In genomic region chr1:24009406-24009805, GRCh38 we compare ENCODE assay signal across 17 cellular contexts. TPM values are rescaled to one million over a fixed set of nuclear protein-coding genes. Genes with fewer than 3 reads are reported as not detected.
DNase-seq lines count a peak whose midpoint lies in the region; ATAC-seq and TF ChIP-seq lines count a peak whose summit lies in the region.
"Had no signal": no experiment of that assay in that cellular context is flagged by ENCODE, and none has a peak within 500 bp of the region (broad histone marks: within the 10 kb centered on the region; RNA-seq: fewer than 3 reads in every experiment).

No MANE protein-coding gene starts in this region.

- no peaks in the 10 kb centered on the region for H3K9me2 ChIP-seq in PC-3 (replicated peaks; ENCODE audit: low read length)

- H3K36me3 ChIP-seq in Caco-2 (ENCODE audit: control insufficient read depth, insufficient read depth, low read length) (no peaks in the 10 kb centered on the region), PC-3 (ENCODE audit: low read depth, low read length) (no peaks in the 10 kb centered on the region)

- H3K27me3 ChIP-seq in Caco-2 (replicated peaks; ENCODE audit: control insufficient read depth, insufficient read depth, low read length): no peaks in the 10 kb centered on the region
- no peaks in the 10 kb centered on the region for H3K27me3 ChIP-seq in PC-3 (ENCODE audit: low read length)

- H3K27ac Mint-ChIP-seq in Caco-2 (ENCODE audit: unreplicated experiment) (peak overlapping the region; percentile 50), nephron (peak overlapping the region; percentile 33 to 47 (median 45))
- H3K27ac Mint-ChIP-seq in T-helper 2 cell treated with Interferon-gamma antibody and Interleukin-4, amounts not matched to agents 5 μg/mL and 100 μg/mL, for 36 hours: no peak overlapping the region
- H3K27ac Mint-ChIP-seq: B cell, memory B cell had no signal

- H3K9me3 ChIP-seq in Caco-2: no peaks in the 10 kb centered on the region
- H3K9me3 ChIP-seq in PC-3 (ENCODE audit: low read length): peaks cover 5% of the 10 kb centered on the region

- H3K4me1 Mint-ChIP-seq in Caco-2 (ENCODE audit: low read depth, unreplicated experiment) (peaks cover 9% of the 10 kb centered on the region), nephron (peaks cover 34% of the 10 kb centered on the region)
- H3K4me1 Mint-ChIP-seq in T-helper 2 cell treated with Interferon-gamma antibody and Interleukin-4, amounts not matched to agents 5 μg/mL and 100 μg/mL, for 36 hours (ENCODE audit: low read depth): no peaks in the 10 kb centered on the region
- H3K4me1 Mint-ChIP-seq: B cell had no signal

- H3F3A ChIP-seq in PC-3 (ENCODE audit: low read length, unreplicated experiment): no peaks in the 10 kb centered on the region

- DNase-seq in Caco-2 (peak; percentile 32 to 41), PC-3 (peak; percentile 90), dermis blood vessel endothelial cell (peak; percentile 82), iPS-NIHi7 (ENCODE audit: extremely low spot score) (no peak), NCI-H2171 (lab: John Stamatoyannopoulos, UW) (no peak)
- no peak for DNase-seq in T-helper 2 cell treated with Interferon-gamma antibody and Interleukin-4, amounts not matched to agents 5 μg/mL and 100 μg/mL, for 36 hours (ENCODE audit: low spot score)
- no peak for DNase-seq in activated T-cell treated with anti-CD3 and anti-CD28 coated beads, Interleukin-2, amount 50 U/mL, for 1 hour
- DNase-seq: activated CD4-positive, alpha-beta T cell treated with anti-CD3 and anti-CD28 coated beads for 4 hours; activated effector memory CD4-positive, alpha-beta T cell treated with Interleukin-2 at 50 U/mL for 16 hours; cerebellar nuclear complex; H7; NCI-H524; psoas muscle; stimulated activated CD4-positive, alpha-beta T cell treated with anti-CD3 and anti-CD28 coated beads, Interleukin-4, amount 100 ng/mL, for 4 hours had no signal

- H3K4me2 ChIP-seq in PC-3 (ENCODE audit: low read length): peak overlapping the region; percentile 47

- H2AFZ ChIP-seq in PC-3 (ENCODE audit: low read length): peak overlapping the region; percentile 7; the same call in 1 of the 2 replicates

- TF ChIP-seq CTCF in Caco-2 (IDR thresholded peaks at IDR 0.05; ENCODE audit: insufficient read depth in 1 of 2, low read depth in 1 of 2, low read length in 1 of 2, severe bottlenecking in 1 of 2, unreplicated experiment in 1 of 2) (no peak), PC-3 (conservative IDR thresholded peaks at IDR 0.05; ENCODE audit: low read depth, low read length) (no peak), nephron (IDR thresholded peaks at IDR 0.05; ENCODE audit: unreplicated experiment in 3 of 3) (no peak)

- POLR2A ChIA-PET in Caco-2 (lab: Charles Lee) (no interaction called here), PC-3 (lab: Charles Lee; ENCODE audit: unreplicated experiment) (interaction anchor here (0.5 kb wide), 2 partner anchors 36 to 347 kb away, joined by 4 to 9 read pairs; no protein-coding TSS in a partner anchor)

- H3K79me2 ChIP-seq in PC-3 (ENCODE audit: low read length): no peaks in the 10 kb centered on the region

- ATAC-seq in PC-3: peak; percentile 98

- H4K20me1 ChIP-seq in PC-3 (ENCODE audit: low read length): no peaks in the 10 kb centered on the region

- no peak overlapping the region for H3K9ac ChIP-seq in PC-3 (ENCODE audit: low read length)

- BruUV-seq in Caco-2 (replicated peaks; lab: Mats Ljungman, UMichigan): no TSS peak
- BruUV-seq in PC-3 (replicated peaks; lab: Mats Ljungman, UMichigan): no TSS peak

- CTCF ChIA-PET in Caco-2 (lab: Charles Lee) (interaction anchor here (1.6 kb wide), 1 partner anchor 13 kb away, joined by 5 read pairs; no protein-coding TSS in a partner anchor), PC-3 (lab: Charles Lee) (no interaction called here)

- intact Hi-C loops in Caco-2 (cut with micrococcal nuclease; ENCODE audit: unreplicated experiment) (no loop called here), PC-3 (cut with micrococcal nuclease) (no loop called here)

- H3K9me3 Mint-ChIP-seq in Caco-2 (ENCODE audit: unreplicated experiment): no peaks in the 10 kb centered on the region
- no peaks in the 10 kb centered on the region for H3K9me3 Mint-ChIP-seq in nephron
- no peaks in the 10 kb centered on the region for H3K9me3 Mint-ChIP-seq in T-helper 2 cell treated with Interferon-gamma antibody and Interleukin-4, amounts not matched to agents 5 μg/mL and 100 μg/mL, for 36 hours
- H3K9me3 Mint-ChIP-seq: memory B cell had no signal

- H3K27me3 Mint-ChIP-seq in Caco-2 (ENCODE audit: insufficient read depth, unreplicated experiment) (no peaks in the 10 kb centered on the region), nephron (ENCODE audit: low read depth) (peaks cover 12% of the 10 kb centered on the region)
- H3K27me3 Mint-ChIP-seq in T-helper 2 cell treated with Interferon-gamma antibody and Interleukin-4, amounts not matched to agents 5 μg/mL and 100 μg/mL, for 36 hours (ENCODE audit: low read depth): peaks cover 22% of the 10 kb centered on the region

- peaks cover 24% of the 10 kb centered on the region for H3K4me1 ChIP-seq in Caco-2
- H3K4me1 ChIP-seq in PC-3 (ENCODE audit: insufficient read depth, low read length): peaks cover 16% of the 10 kb centered on the region

- H3K4me3 Mint-ChIP-seq in Caco-2 (ENCODE audit: unreplicated experiment) (no peak overlapping the region), nephron (peak overlapping the region in 2 of 3 experiments; percentile 5 to 10)
- no peak overlapping the region for H3K4me3 Mint-ChIP-seq in T-helper 2 cell treated with Interferon-gamma antibody and Interleukin-4, amounts not matched to agents 5 μg/mL and 100 μg/mL, for 36 hours
- H3K4me3 Mint-ChIP-seq: B cell, memory B cell had no signal

- no peak overlapping the region for H3K4me3 ChIP-seq in Caco-2 (ENCODE audit: low read depth, low read length)
- no peak overlapping the region for H3K4me3 ChIP-seq in PC-3 (ENCODE audit: low read length)
- H3K4me3 ChIP-seq: psoas muscle had no signal

- H3K36me3 Mint-ChIP-seq in Caco-2 (ENCODE audit: insufficient read depth, unreplicated experiment): no peaks in the 10 kb centered on the region
- H3K36me3 Mint-ChIP-seq in nephron (ENCODE audit: low read depth): no peaks in the 10 kb centered on the region
- no peaks in the 10 kb centered on the region for H3K36me3 Mint-ChIP-seq in T-helper 2 cell treated with Interferon-gamma antibody and Interleukin-4, amounts not matched to agents 5 μg/mL and 100 μg/mL, for 36 hours (ENCODE audit: low read depth)
- H3K36me3 Mint-ChIP-seq: memory B cell had no signal

- H3K27ac ChIP-seq in PC-3 (ENCODE audit: low read length): no peak overlapping the region
- H3K27ac ChIP-seq: psoas muscle had no signal

RNA-seq across cellular contexts. Expression of gene SRSF10, which starts 29.3 kb away (rescaled TPM):
- total RNA-seq in Caco-2 (2022): 128 and 133 TPM in 2 replicates
- total RNA-seq in PC-3 (2014; rRNA removed): 109 and 121 TPM in 2 replicates
- total RNA-seq in dermis blood vessel endothelial cell: 108 and 109 TPM in 2 replicates

RNA-seq across cellular contexts. Expression of gene PNRC2, which starts 49.8 kb away (rescaled TPM):
- 89.8 and 93.7 TPM in 2 replicates for total RNA-seq in Caco-2 (2022)
- 36.3 and 45.6 TPM in 2 replicates for total RNA-seq in PC-3 (2014; rRNA removed)
- 157 and 190 TPM in 2 replicates for total RNA-seq in dermis blood vessel endothelial cell

Comparison
In these comparisons a context has a peak if more than half of its experiments do, and no peak if none do; other contexts are left out.
1. DNase-seq: peak in Caco-2 (2 of 2), PC-3 (single experiment) and dermis blood vessel endothelial cell (single experiment); none in iPS-NIHi7 (single experiment), NCI-H2171 (single experiment), T-helper 2 cell treated with Interferon-gamma antibody and Interleukin-4, amounts not matched to agents 5 μg/mL and 100 μg/mL, for 36 hours (single experiment) and activated T-cell treated with anti-CD3 and anti-CD28 coated beads, Interleukin-2, amount 50 U/mL, for 1 hour (single experiment).
2. H3K4me3 Mint-ChIP-seq: peak in nephron (2 of 3); none in Caco-2 (single experiment) and T-helper 2 cell treated with Interferon-gamma antibody and Interleukin-4, amounts not matched to agents 5 μg/mL and 100 μg/mL, for 36 hours (single experiment).